Comparison of ENCODE assay signal across 1 cellular context in genomic region chr1:26971590-26971989, GRCh38.
TF ChIP-seq lines count a peak whose summit lies in the region.

No MANE protein-coding gene starts in this region.

TF ChIP-seq in HepG2, 621 proteins besides CTCF, POLR2A, EP300 and RAD21:
- TF ChIP-seq ZNF816 (CRISPR knock-in tag; IDR thresholded peaks at IDR 0.05; ENCODE audit: borderline replicate concordance) (no peak), RCOR2 (CRISPR knock-in tag; IDR thresholded peaks at IDR 0.05) (peak; percentile 42; the same call in 1 of the 2 replicates), CHD4 (IDR thresholded peaks at IDR 0.05; ENCODE audit: borderline replicate concordance, low read length) (0 out of 2 replicates have a peak, but pooled peaks have one; percentile 47), CHD2 (IDR thresholded peaks at IDR 0.05; ENCODE audit: low read depth, low read length) (no peak), ZNF629 (CRISPR knock-in tag; conservative IDR thresholded peaks at IDR 0.05) (peak; percentile 97), THRA (CRISPR knock-in tag; IDR thresholded peaks at IDR 0.05; ENCODE audit: borderline replicate concordance) (no peak), ZNF7 (CRISPR knock-in tag; IDR thresholded peaks at IDR 0.05) (peak; percentile 70), ZMYM3 (CRISPR knock-in tag; IDR thresholded peaks at IDR 0.05) (peak; percentile 90), ADNP (CRISPR knock-in tag; IDR thresholded peaks at IDR 0.05) (0 out of 2 replicates have a peak, but pooled peaks have one; percentile 14)
- TF ChIP-seq, protein P1, sequence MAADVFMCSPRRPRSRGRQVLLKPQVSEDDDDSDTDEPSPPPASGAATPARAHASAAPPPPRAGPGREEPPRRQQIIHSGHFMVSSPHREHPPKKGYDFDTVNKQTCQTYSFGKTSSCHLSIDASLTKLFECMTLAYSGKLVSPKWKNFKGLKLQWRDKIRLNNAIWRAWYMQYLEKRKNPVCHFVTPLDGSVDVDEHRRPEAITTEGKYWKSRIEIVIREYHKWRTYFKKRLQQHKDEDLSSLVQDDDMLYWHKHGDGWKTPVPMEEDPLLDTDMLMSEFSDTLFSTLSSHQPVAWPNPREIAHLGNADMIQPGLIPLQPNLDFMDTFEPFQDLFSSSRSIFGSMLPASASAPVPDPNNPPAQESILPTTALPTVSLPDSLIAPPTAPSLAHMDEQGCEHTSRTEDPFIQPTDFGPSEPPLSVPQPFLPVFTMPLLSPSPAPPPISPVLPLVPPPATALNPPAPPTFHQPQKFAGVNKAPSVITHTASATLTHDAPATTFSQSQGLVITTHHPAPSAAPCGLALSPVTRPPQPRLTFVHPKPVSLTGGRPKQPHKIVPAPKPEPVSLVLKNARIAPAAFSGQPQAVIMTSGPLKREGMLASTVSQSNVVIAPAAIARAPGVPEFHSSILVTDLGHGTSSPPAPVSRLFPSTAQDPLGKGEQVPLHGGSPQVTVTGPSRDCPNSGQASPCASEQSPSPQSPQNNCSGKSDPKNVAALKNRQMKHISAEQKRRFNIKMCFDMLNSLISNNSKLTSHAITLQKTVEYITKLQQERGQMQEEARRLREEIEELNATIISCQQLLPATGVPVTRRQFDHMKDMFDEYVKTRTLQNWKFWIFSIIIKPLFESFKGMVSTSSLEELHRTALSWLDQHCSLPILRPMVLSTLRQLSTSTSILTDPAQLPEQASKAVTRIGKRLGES (CRISPR knock-in tag; IDR thresholded peaks at IDR 0.05; ENCODE audit: borderline replicate concordance) = no peak
